1 cellular context compared by ENCODE assay signal in genomic region chr9:37283730-37284235, GRCh38.
TF ChIP-seq lines count a peak whose summit lies in the region.

No MANE protein-coding gene starts in this region.

TF ChIP-seq in GM23338, 12 proteins besides CTCF, POLR2A, EP300 and RAD21 (continued from another document):
- TF ChIP-seq ZNF462 (CRISPR knock-in tag; IDR thresholded peaks at IDR 0.05), result no peak
- TF ChIP-seq ETS1 (IDR thresholded peaks at IDR 0.05), result no peak
